Comparison of ENCODE assay signal across 28 cellular contexts in genomic region chr20:10781526-10781925, GRCh38.
DNase-seq lines count a peak whose midpoint lies in the region; ATAC-seq and TF ChIP-seq lines count a peak whose summit lies in the region.
"Had no signal": no experiment of that assay in that cellular context is flagged by ENCODE, and none has a peak within 500 bp of the region (broad histone marks: within the 10 kb centered on the region; RNA-seq: fewer than 3 reads in every experiment).

No MANE protein-coding gene starts in this region.

- H3K36me3 ChIP-seq in esophagus muscularis mucosa (no peaks in the 10 kb centered on the region), trophoblast cell (ENCODE audit: control insufficient read depth in 1 of 2, insufficient read depth in 2 of 2, low read length in 2 of 2) (no peaks in the 10 kb centered on the region)
- H3K36me3 ChIP-seq: breast epithelium, heart left ventricle, lower lobe of right lung, SJSA1, stomach, thyroid gland had no signal

- H2AK5ac ChIP-seq in trophoblast cell (ENCODE audit: low read length) = no peak overlapping the region

- peaks cover 2% of the 10 kb centered on the region for H3K79me1 ChIP-seq in trophoblast cell (ENCODE audit: low read length)

- no peak overlapping the region for H3K14ac ChIP-seq in trophoblast cell (ENCODE audit: low read length)

- POLR2A ChIA-PET in activated CD8-positive, alpha-beta T cell treated with anti-CD3 and anti-CD28 coated beads for 36 hours (lab: Charles Lee) = no interaction called here

- H3K27ac ChIP-seq in esophagus muscularis mucosa (replicated peaks in 1 of 4) (no peak overlapping the region), trophoblast cell (ENCODE audit: low read depth, low read length) (no peak overlapping the region)
- H3K27ac ChIP-seq: breast epithelium, epithelial cell of prostate, heart left ventricle, lower lobe of right lung, SJSA1, stomach, thyroid gland had no signal

- peaks cover 4% of the 10 kb centered on the region for H3K27me3 Mint-ChIP-seq in activated CD8-positive, alpha-beta T cell treated with anti-CD3 and anti-CD28 coated beads for 36 hours

- no peak for TF ChIP-seq CTCF in GM12865 (IDR thresholded peaks at IDR 0.05; ENCODE audit: insufficient read depth, low read depth, low read length, missing control alignments)
- no peak for TF ChIP-seq CTCF in esophagus muscularis mucosa (IDR thresholded peaks at IDR 0.05)
- TF ChIP-seq CTCF in activated CD8-positive, alpha-beta T cell treated with anti-CD3 and anti-CD28 coated beads for 36 hours (IDR thresholded peaks at IDR 0.05) = no peak

- no peaks in the 10 kb centered on the region for H3K9me3 Mint-ChIP-seq in activated CD8-positive, alpha-beta T cell treated with anti-CD3 and anti-CD28 coated beads for 36 hours
- H3K9me3 Mint-ChIP-seq: activated B cell treated with CpG ODN at 0.5 μM for 24 hours; GM23338; natural killer cell treated with Interleukin-12 subunit alpha and Interleukin-12 subunit beta and Interleukin-15 and Interleukin-18, amount 100 ng/mL, for 72 hours had no signal

- H3K4me3 ChIP-seq in GM12865 (ENCODE audit: low read depth, low read length) = no peak overlapping the region
- H3K4me3 ChIP-seq in esophagus muscularis mucosa = no peak overlapping the region
- no peak overlapping the region for H3K4me3 ChIP-seq in trophoblast cell (ENCODE audit: low read depth, low read length)
- H3K4me3 ChIP-seq: breast epithelium, GM23338, heart left ventricle, lower lobe of right lung, mucosa of descending colon, SJSA1, stomach, thyroid gland had no signal

- H3K79me2 ChIP-seq in trophoblast cell (ENCODE audit: control insufficient read depth, insufficient read depth, low read length, poor library complexity) = no peaks in the 10 kb centered on the region

- no peak overlapping the region for H3K9ac ChIP-seq in trophoblast cell (ENCODE audit: low read length)

- H3K9me3 ChIP-seq in esophagus muscularis mucosa (no peaks in the 10 kb centered on the region), trophoblast cell (ENCODE audit: insufficient read depth, low read depth, low read length) (no peaks in the 10 kb centered on the region)
- H3K9me3 ChIP-seq: breast epithelium, heart left ventricle, lower lobe of right lung, mucosa of descending colon, SJSA1, stomach, thyroid gland had no signal

- no peak overlapping the region for H3K4me3 Mint-ChIP-seq in activated CD8-positive, alpha-beta T cell treated with anti-CD3 and anti-CD28 coated beads for 36 hours
- H3K4me3 Mint-ChIP-seq: activated B cell treated with CpG ODN at 0.5 μM for 24 hours; GM23338; natural killer cell treated with Interleukin-12 subunit alpha and Interleukin-12 subunit beta and Interleukin-15 and Interleukin-18, amount 100 ng/mL, for 72 hours had no signal

- TF ChIP-seq POLR2A in esophagus muscularis mucosa (IDR thresholded peaks at IDR 0.05; ENCODE audit: low read depth) = no peak

- no peaks in the 10 kb centered on the region for H3K36me3 Mint-ChIP-seq in activated CD8-positive, alpha-beta T cell treated with anti-CD3 and anti-CD28 coated beads for 36 hours (ENCODE audit: low read depth)
- H3K36me3 Mint-ChIP-seq: natural killer cell treated with Interleukin-12 subunit alpha and Interleukin-12 subunit beta and Interleukin-15 and Interleukin-18, amount 100 ng/mL, for 72 hours had no signal

- no peak overlapping the region for H3K4ac ChIP-seq in trophoblast cell (ENCODE audit: low read depth, low read length)

- ATAC-seq in GM19395 (IDR thresholded peaks at IDR 0.05; ENCODE audit: unreplicated experiment) (peak; percentile 55), HG02938 (IDR thresholded peaks at IDR 0.05; ENCODE audit: unreplicated experiment) (peak; percentile 38)
- ATAC-seq in activated CD8-positive, alpha-beta T cell treated with anti-CD3 and anti-CD28 coated beads for 36 hours = no peak
- ATAC-seq: GM23338; heart left ventricle; HepG2; lower lobe of right lung; mucosa of descending colon; natural killer cell treated with Interleukin-12 subunit alpha and Interleukin-12 subunit beta and Interleukin-15 and Interleukin-18, amount 100 ng/mL, for 72 hours had no signal

- H3K27ac Mint-ChIP-seq in activated CD8-positive, alpha-beta T cell treated with anti-CD3 and anti-CD28 coated beads for 36 hours = no peak overlapping the region
- H3K27ac Mint-ChIP-seq: activated B cell treated with CpG ODN at 0.5 μM for 24 hours; GM23338; natural killer cell treated with Interleukin-12 subunit alpha and Interleukin-12 subunit beta and Interleukin-15 and Interleukin-18, amount 100 ng/mL, for 72 hours had no signal

- H3K18ac ChIP-seq in trophoblast cell (ENCODE audit: low read length) = no peak overlapping the region

- no peak overlapping the region for H3K4me2 ChIP-seq in trophoblast cell (ENCODE audit: low read length)

- H4K12ac ChIP-seq in trophoblast cell (ENCODE audit: low read depth, low read length) = no peak overlapping the region

- H2BK5ac ChIP-seq in trophoblast cell (ENCODE audit: low read depth, low read length, poor library complexity) = no peak overlapping the region

- no peak overlapping the region for H2AFZ ChIP-seq in trophoblast cell (ENCODE audit: insufficient read depth, low read length, poor library complexity)
- H2AFZ ChIP-seq: GM23338 had no signal

- intact Hi-C loops in esophagus muscularis mucosa (cut with DNase I) = no loop called here
- intact Hi-C loops in activated CD8-positive, alpha-beta T cell treated with anti-CD3 and anti-CD28 coated beads for 36 hours (cut with micrococcal nuclease) = no loop called here

- no peak overlapping the region for H2BK120ac ChIP-seq in trophoblast cell (ENCODE audit: insufficient read depth, low read length, poor library complexity)

- no peaks in the 10 kb centered on the region for H3K4me1 Mint-ChIP-seq in activated CD8-positive, alpha-beta T cell treated with anti-CD3 and anti-CD28 coated beads for 36 hours (ENCODE audit: low read depth)
- H3K4me1 Mint-ChIP-seq: activated B cell treated with CpG ODN at 0.5 μM for 24 hours had no signal

- H3K27me3 ChIP-seq in esophagus muscularis mucosa (peaks cover 0 to 4% (median 0%) of the 10 kb centered on the region in 4 donors), trophoblast cell (ENCODE audit: insufficient read depth, low read length) (peaks cover 2% of the 10 kb centered on the region)
- H3K27me3 ChIP-seq: breast epithelium, heart left ventricle, SJSA1, stomach, thyroid gland had no signal

- 80% methylated on average over 3 of the region's 3 CpGs for WGBS in esophagus muscularis mucosa
- WGBS in trophoblast cell (ENCODE audit: extremely low coverage, insufficient coverage, insufficient read length) = no CpG with 5 or more reads among the region's 3 CpGs

- DNase-seq in GM12865 (ENCODE audit: low read depth) = peak; percentile 41
- peak; percentile 72 for DNase-seq in esophagus muscularis mucosa (ENCODE audit: extremely low spot score)
- no peak for DNase-seq in trophoblast cell
- DNase-seq in activated CD8-positive, alpha-beta T cell treated with anti-CD3 and anti-CD28 coated beads for 36 hours = no peak
- no peak for DNase-seq in NCI-H345 (lab: John Stamatoyannopoulos, UW)
- DNase-seq: activated B cell treated with CpG ODN at 0.5 μM for 24 hours; activated CD4-positive, alpha-beta T cell treated with anti-CD3 and anti-CD28 coated beads, Interleukin-2, amount 50 U/mL, for 4 hours; activated CD8-positive, alpha-beta memory T cell treated with anti-CD3 and anti-CD28 coated beads, Interleukin-2, amount 50 U/mL, for 48 hours; activated naive CD4-positive, alpha-beta T cell treated with anti-CD3 and anti-CD28 coated beads, Interleukin-2, amount 50 U/mL, for 16 hours; amniotic stem cell; DMS153; effector CD4-positive, alpha-beta T cell; heart left ventricle; kidney glomerular epithelial cell; lower lobe of right lung; mucosa of descending colon; NCI-H446 treated with DMSO at 0.1 percent for 48 hours; NCI-H82; stomach; thyroid gland had no signal

- no peak for TF ChIP-seq EP300 in esophagus muscularis mucosa (IDR thresholded peaks at IDR 0.05)

- H2BK12ac ChIP-seq in trophoblast cell (ENCODE audit: low read length) = no peak overlapping the region

- H4K8ac ChIP-seq in trophoblast cell (ENCODE audit: low read depth, low read length) = no peak overlapping the region

- H3K23ac ChIP-seq in trophoblast cell (ENCODE audit: low read length) = no peak overlapping the region

- no peak overlapping the region for H4K91ac ChIP-seq in trophoblast cell (ENCODE audit: low read depth, low read length)

- CTCF ChIA-PET in activated CD8-positive, alpha-beta T cell treated with anti-CD3 and anti-CD28 coated beads for 36 hours (lab: Charles Lee) = no interaction called here

- H3K4me1 ChIP-seq in esophagus muscularis mucosa (no peaks in the 10 kb centered on the region), trophoblast cell (ENCODE audit: control insufficient read depth in 1 of 2, insufficient read depth in 2 of 2, low read length in 2 of 2) (peaks cover 0 to 4% of the 10 kb centered on the region in 2 experiments)
- H3K4me1 ChIP-seq: breast epithelium, lower lobe of right lung, thyroid gland had no signal

Comparison
In these comparisons a context has a peak if more than half of its experiments do, and no peak if none do; other contexts are left out.
1. DNase-seq: peak in GM12865 (single experiment) and esophagus muscularis mucosa (single experiment); none in trophoblast cell (0 of 2), activated CD8-positive, alpha-beta T cell treated with anti-CD3 and anti-CD28 coated beads for 36 hours (single experiment) and NCI-H345 (single experiment).